Comparison of ENCODE assay signal across 15 cellular contexts in genomic region chr3:46674031-46674592, GRCh38. TPM values are rescaled to one million over a fixed set of nuclear protein-coding genes. Genes with fewer than 3 reads are reported as not detected.
A peak's percentile ranks its signal among the peaks of the same experiment; 100 is the strongest.
DNase-seq lines count a peak whose midpoint lies in the region; ATAC-seq and TF ChIP-seq lines count a peak whose summit lies in the region.
"Had no signal": no experiment of that assay in that cellular context is flagged by ENCODE, and none has a peak within 500 bp of the region (broad histone marks: within the 10 kb centered on the region; RNA-seq: fewer than 3 reads in every experiment).

No MANE protein-coding gene starts in this region.

- H3K9ac ChIP-seq in neural progenitor cell = no peak overlapping the region

- H3K36me3 ChIP-seq in neural progenitor cell = no peaks in the 10 kb centered on the region
- H3K36me3 ChIP-seq: SJSA1 had no signal

- peaks cover 14% of the 10 kb centered on the region for H3K4me1 Mint-ChIP-seq in neural progenitor cell
- no peaks in the 10 kb centered on the region for H3K4me1 Mint-ChIP-seq in stimulated activated naive B cell treated with anti-CD40 and anti-IgM and Interleukin-4, amounts not matched to agents 10 μg/mL and 1 μg/mL and 100 μg/mL, for 72 hours
- H3K4me1 Mint-ChIP-seq: activated CD4-positive, alpha-beta T cell treated with anti-CD3 and anti-CD28 coated beads, Interleukin-2, amount 10 ng/mL, durations not matched to agents 7 days and 5 days had no signal

- H3K27me3 ChIP-seq in neural progenitor cell = no peaks in the 10 kb centered on the region
- H3K27me3 ChIP-seq: SJSA1 had no signal

- no peaks in the 10 kb centered on the region for H3K4me1 ChIP-seq in neural progenitor cell
- H3K4me1 ChIP-seq: SJSA1 had no signal

- no peaks in the 10 kb centered on the region for H3F3A ChIP-seq in neural progenitor cell (ENCODE audit: low read depth)

- no peaks in the 10 kb centered on the region for H3K36me3 Mint-ChIP-seq in neural progenitor cell
- no peaks in the 10 kb centered on the region for H3K36me3 Mint-ChIP-seq in stimulated activated naive B cell treated with anti-CD40 and anti-IgM and Interleukin-4, amounts not matched to agents 10 μg/mL and 1 μg/mL and 100 μg/mL, for 72 hours

- H3K9me3 ChIP-seq in neural progenitor cell (ENCODE audit: low read depth) = no peaks in the 10 kb centered on the region
- H3K9me3 ChIP-seq: SJSA1 had no signal

- 0 out of 2 replicates have a peak, but pooled peaks have one; percentile 11 for TF ChIP-seq CTCF in LNCAP (IDR thresholded peaks at IDR 0.05)
- no peak for TF ChIP-seq CTCF in coronary artery (IDR thresholded peaks at IDR 0.05)
- peak; percentile 21 for TF ChIP-seq CTCF in neural progenitor cell (IDR thresholded peaks at IDR 0.05)

- no peak for ATAC-seq in stimulated activated naive B cell treated with anti-CD40 and anti-IgM and Interleukin-4, amounts not matched to agents 10 μg/mL and 1 μg/mL and 100 μg/mL, for 72 hours (replicated peaks)

- no peaks in the 10 kb centered on the region for H4K20me1 ChIP-seq in neural progenitor cell (ENCODE audit: low read depth)

- H2AFZ ChIP-seq in neural progenitor cell (replicated peaks) = no peak overlapping the region

- H3K27ac ChIP-seq in coronary artery (no peak overlapping the region), neural progenitor cell (no peak overlapping the region)
- H3K27ac ChIP-seq: SJSA1 had no signal

- H3K4me3 ChIP-seq in coronary artery (no peak overlapping the region), neural progenitor cell (no peak overlapping the region)
- H3K4me3 ChIP-seq: SJSA1 had no signal

- H3K27ac Mint-ChIP-seq in neural progenitor cell = no peak overlapping the region
- no peak overlapping the region for H3K27ac Mint-ChIP-seq in stimulated activated naive B cell treated with anti-CD40 and anti-IgM and Interleukin-4, amounts not matched to agents 10 μg/mL and 1 μg/mL and 100 μg/mL, for 72 hours
- H3K27ac Mint-ChIP-seq: activated CD4-positive, alpha-beta T cell treated with anti-CD3 and anti-CD28 coated beads, Interleukin-2, amount 10 ng/mL, durations not matched to agents 7 days and 5 days had no signal

- no peak overlapping the region for H3K4me3 Mint-ChIP-seq in neural progenitor cell
- no peak overlapping the region for H3K4me3 Mint-ChIP-seq in stimulated activated naive B cell treated with anti-CD40 and anti-IgM and Interleukin-4, amounts not matched to agents 10 μg/mL and 1 μg/mL and 100 μg/mL, for 72 hours
- H3K4me3 Mint-ChIP-seq: activated CD4-positive, alpha-beta T cell treated with anti-CD3 and anti-CD28 coated beads, Interleukin-2, amount 10 ng/mL, durations not matched to agents 7 days and 5 days had no signal

- no peaks in the 10 kb centered on the region for H3K79me2 ChIP-seq in neural progenitor cell (ENCODE audit: low read depth)

- peaks cover 5% of the 10 kb centered on the region for H3K27me3 Mint-ChIP-seq in neural progenitor cell (ENCODE audit: insufficient read depth, low read depth)
- H3K27me3 Mint-ChIP-seq in stimulated activated naive B cell treated with anti-CD40 and anti-IgM and Interleukin-4, amounts not matched to agents 10 μg/mL and 1 μg/mL and 100 μg/mL, for 72 hours = peaks cover 6 to 8% of the 10 kb centered on the region in 2 donors
- H3K27me3 Mint-ChIP-seq: activated CD4-positive, alpha-beta T cell treated with anti-CD3 and anti-CD28 coated beads, Interleukin-2, amount 10 ng/mL, durations not matched to agents 7 days and 5 days had no signal

- no peaks in the 10 kb centered on the region for H3K9me3 Mint-ChIP-seq in neural progenitor cell
- peaks cover 0 to 1% of the 10 kb centered on the region in 2 donors for H3K9me3 Mint-ChIP-seq in stimulated activated naive B cell treated with anti-CD40 and anti-IgM and Interleukin-4, amounts not matched to agents 10 μg/mL and 1 μg/mL and 100 μg/mL, for 72 hours
- H3K9me3 Mint-ChIP-seq: activated CD4-positive, alpha-beta T cell treated with anti-CD3 and anti-CD28 coated beads, Interleukin-2, amount 10 ng/mL, durations not matched to agents 7 days and 5 days had no signal

- DNase-seq in DMS53 (lab: John Stamatoyannopoulos, UW) (peak; percentile 5), DMS53 treated with DMSO at 0.1 percent for 48 hours (lab: John Stamatoyannopoulos, UW; ENCODE audit: unreplicated experiment) (no peak), coronary artery (ENCODE audit: low spot score) (peak; percentile 54), neural progenitor cell (ENCODE audit: low spot score) (no peak), globus pallidus (ENCODE audit: low spot score) (no peak)
- DNase-seq in NK-92 treated with Interleukin-12 subunit alpha and Interleukin-12 subunit beta, amount 100 ng/mL, for 24 hours (lab: John Stamatoyannopoulos, UW) = no peak
- DNase-seq in stimulated activated naive B cell treated with anti-CD40 and anti-IgM and Interleukin-4, amounts not matched to agents 10 μg/mL and 1 μg/mL and 100 μg/mL, for 72 hours = no peak
- DNase-seq: activated CD4-positive, alpha-beta T cell treated with anti-CD3 and anti-CD28 coated beads, Interleukin-2, amount 10 ng/mL, durations not matched to agents 7 days and 5 days; erythroblast; NCI-H1930; stimulated activated CD4-positive, alpha-beta T cell treated with anti-CD3 and anti-CD28 coated beads, Interleukin-4, amount 100 ng/mL, for 4 hours; substantia nigra had no signal

- H3K4me2 ChIP-seq in neural progenitor cell = no peak overlapping the region

RNA-seq across cellular contexts. Expression of gene ALS2CL, which starts 19.4 kb away (rescaled TPM):
- total RNA-seq in neural progenitor cell (ENCODE audit: low replicate concordance) = 0.71 and 1.3 TPM in 2 replicates

RNA-seq across cellular contexts. Expression of gene TMIE, which starts 27.1 kb away (rescaled TPM):
- total RNA-seq in neural progenitor cell (ENCODE audit: low replicate concordance) = not detected in 2 replicates
- total RNA-seq: osteocyte, SJSA1 had no signal

RNA-seq across cellular contexts. Expression of gene PRSS50, which starts 43.6 kb away (rescaled TPM):
- 0.28 and 1.9 TPM in 2 replicates for total RNA-seq in neural progenitor cell (ENCODE audit: low replicate concordance)
- total RNA-seq: activated CD4-positive, alpha-beta T cell treated with anti-CD3 and anti-CD28 coated beads, Interleukin-2, amount 10 ng/mL, durations not matched to agents 7 days and 5 days; osteocyte; SJSA1 had no signal

Comparison
In these comparisons a context has a peak if more than half of its experiments do, and no peak if none do; other contexts are left out.
1. DNase-seq: peak in DMS53 (single experiment) and coronary artery (single experiment); none in DMS53 treated with DMSO at 0.1 percent for 48 hours (single experiment), neural progenitor cell (single experiment), globus pallidus (single experiment), NK-92 treated with Interleukin-12 subunit alpha and Interleukin-12 subunit beta, amount 100 ng/mL, for 24 hours (single experiment) and stimulated activated naive B cell treated with anti-CD40 and anti-IgM and Interleukin-4, amounts not matched to agents 10 μg/mL and 1 μg/mL and 100 μg/mL, for 72 hours (single experiment).